ENCODE assay signal across 8 cellular contexts in the genomic region with DNA sequence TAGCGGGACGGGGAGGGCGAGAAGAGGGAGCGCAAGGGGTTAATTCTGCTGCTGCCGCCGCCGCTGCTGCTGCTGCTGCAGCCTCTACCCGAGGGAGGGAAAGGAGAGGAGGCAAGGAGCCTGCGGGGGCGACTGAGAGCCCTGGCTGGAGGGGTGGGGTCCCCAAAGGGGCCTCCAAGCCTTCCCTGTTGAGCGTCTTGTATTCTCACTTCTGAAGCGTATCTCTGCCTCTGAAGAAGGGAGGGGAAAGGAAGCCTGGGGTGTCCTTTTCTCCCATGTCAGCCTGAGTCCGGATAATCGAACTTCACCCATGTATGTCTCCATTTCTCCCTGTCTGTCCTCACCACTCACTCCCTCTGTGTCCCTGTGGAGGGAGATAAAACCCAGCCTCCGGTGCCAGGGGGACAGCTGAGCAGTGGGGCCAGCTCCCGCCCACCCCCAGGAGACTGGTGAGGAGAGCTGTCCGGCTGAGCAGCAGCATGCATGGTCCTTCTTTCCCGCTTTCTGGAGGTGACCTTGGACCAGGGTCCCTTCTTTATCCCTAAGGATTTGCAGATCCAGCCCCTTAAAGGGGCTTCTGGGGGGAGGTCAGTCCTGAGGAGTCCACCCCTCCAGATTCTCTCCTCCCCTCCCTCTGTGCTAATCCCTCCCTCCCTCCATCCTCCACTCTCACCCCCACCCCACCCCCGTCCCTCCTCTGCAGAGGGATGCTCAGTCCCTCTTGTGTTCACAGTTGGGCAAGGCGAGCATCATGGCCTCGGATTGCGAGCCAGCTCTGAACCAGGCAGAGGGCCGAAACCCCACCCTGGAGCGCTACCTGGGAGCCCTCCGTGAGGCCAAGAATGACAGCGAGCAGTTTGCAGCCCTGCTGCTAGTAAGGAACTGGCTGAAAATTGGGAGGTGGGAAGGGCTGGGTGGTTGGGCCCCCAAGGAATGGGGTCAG. TPM values are rescaled to one million over a fixed set of nuclear protein-coding genes. Genes with fewer than 3 reads are reported as not detected.
DNase-seq lines count a peak whose midpoint lies in the region; ATAC-seq and TF ChIP-seq lines count a peak whose summit lies in the region.

No MANE protein-coding gene starts in this region.

- H3K4me1 ChIP-seq in A673 (ENCODE audit: insufficient read depth, low read length, poor library complexity, severe bottlenecking) (peaks cover 14% of the 10 kb centered on the region), gastroesophageal sphincter (peaks cover 0 to 78% (median 36%) of the 10 kb centered on the region in 3 donors), sigmoid colon (peaks cover 0 to 67% (median 63%) of the 10 kb centered on the region in 4 donors)

- H3K27ac ChIP-seq in A673 (ENCODE audit: low read depth, low read length, poor library complexity, severe bottlenecking) (peak overlapping the region; percentile 92), gastroesophageal sphincter (peak overlapping the region; percentile 91 to 98 (median 96)), sigmoid colon (peak overlapping the region; percentile 89 to 99 (median 96))

- no peaks in the 10 kb centered on the region for H3K27me3 Mint-ChIP-seq in activated CD8-positive, alpha-beta T cell treated with anti-CD3 and anti-CD28 coated beads for 36 hours

- H3K36me3 ChIP-seq in A673 (ENCODE audit: insufficient read depth, low read length, poor library complexity, severe bottlenecking) (peaks cover 6% of the 10 kb centered on the region), gastroesophageal sphincter (peaks cover 0 to 27% of the 10 kb centered on the region in 2 donors), sigmoid colon (peaks cover 0 to 24% (median 3%) of the 10 kb centered on the region in 4 donors)

- H3K4me3 Mint-ChIP-seq in activated CD8-positive, alpha-beta T cell treated with anti-CD3 and anti-CD28 coated beads for 36 hours, result peak overlapping the region; percentile 92

- no TSS peak for BruUV-seq in A673 (replicated peaks; lab: Mats Ljungman, UMichigan)

- TF ChIP-seq CTCF in A673 (conservative IDR thresholded peaks at IDR 0.05; ENCODE audit: low read depth, low read length), result no peak
- no peak for TF ChIP-seq CTCF in GM13977 (IDR thresholded peaks at IDR 0.05; ENCODE audit: extremely low read depth, insufficient read depth, missing control alignments)
- no peak for TF ChIP-seq CTCF in activated CD8-positive, alpha-beta T cell treated with anti-CD3 and anti-CD28 coated beads for 36 hours (IDR thresholded peaks at IDR 0.05)
- no peak for TF ChIP-seq CTCF in gastroesophageal sphincter (IDR thresholded peaks at IDR 0.05)
- no peak for TF ChIP-seq CTCF in sigmoid colon (IDR thresholded peaks at IDR 0.05)

- TF ChIP-seq EP300 in gastroesophageal sphincter (IDR thresholded peaks at IDR 0.05) (no peak), sigmoid colon (IDR thresholded peaks at IDR 0.05) (no peak)

- H3K27ac Mint-ChIP-seq in activated CD8-positive, alpha-beta T cell treated with anti-CD3 and anti-CD28 coated beads for 36 hours, result peak overlapping the region; percentile 96

- intact Hi-C loops in A673 (cut with micrococcal nuclease; ENCODE audit: unreplicated experiment) (loop anchor here (5.0 kb wide), 1 partner anchor 366 kb away; a partner anchor contains a TSS), sigmoid colon (cut with DNase I) (loop anchor here (2.0 kb wide), 1 partner anchor 82 kb away; a partner anchor contains a TSS)
- intact Hi-C loops in activated CD8-positive, alpha-beta T cell treated with anti-CD3 and anti-CD28 coated beads for 36 hours (cut with micrococcal nuclease), result loop anchor here (10.0 kb wide), 1 partner anchor 364 kb away; a partner anchor contains a TSS

- H3K27me3 ChIP-seq in A673 (replicated peaks; ENCODE audit: insufficient read depth, low read depth, low read length, poor library complexity), result no peaks in the 10 kb centered on the region
- H3K27me3 ChIP-seq in gastroesophageal sphincter, result no peaks in the 10 kb centered on the region
- H3K27me3 ChIP-seq in sigmoid colon, result no peaks in the 10 kb centered on the region

- no peak for ATAC-seq in activated CD8-positive, alpha-beta T cell treated with anti-CD3 and anti-CD28 coated beads for 36 hours
- ATAC-seq in gastroesophageal sphincter, result no peak
- no peak for ATAC-seq in HG03095 (IDR thresholded peaks at IDR 0.05; ENCODE audit: unreplicated experiment)
- ATAC-seq in GM21526 (IDR thresholded peaks at IDR 0.05; ENCODE audit: low FRiP score, unreplicated experiment), result no peak

- no peak for TF ChIP-seq POLR2A in gastroesophageal sphincter (IDR thresholded peaks at IDR 0.05)
- TF ChIP-seq POLR2A in sigmoid colon (IDR thresholded peaks at IDR 0.05), result no peak

- no peaks in the 10 kb centered on the region for H3K9me3 ChIP-seq in A673 (ENCODE audit: low read depth, low read length, poor library complexity, severe bottlenecking)
- H3K9me3 ChIP-seq in gastroesophageal sphincter, result no peaks in the 10 kb centered on the region
- H3K9me3 ChIP-seq in sigmoid colon, result no peaks in the 10 kb centered on the region

- CTCF ChIA-PET in A673 (lab: Charles Lee), result interaction anchor here (0.7 to 0.8 kb wide), 2 partner anchors 108 to 171 kb away, joined by 3 read pairs; no protein-coding TSS in a partner anchor
- CTCF ChIA-PET in activated CD8-positive, alpha-beta T cell treated with anti-CD3 and anti-CD28 coated beads for 36 hours (lab: Charles Lee), result interaction anchor here (0.6 to 4.9 kb wide), 6 partner anchors 10 to 156 kb away, joined by 3 to 44 read pairs (median 4); no protein-coding TSS in a partner anchor

- peaks cover 42% of the 10 kb centered on the region for H3K4me1 Mint-ChIP-seq in activated CD8-positive, alpha-beta T cell treated with anti-CD3 and anti-CD28 coated beads for 36 hours (ENCODE audit: low read depth)

- 0 to 12% methylated on average over 5 to 6 of the region's 26 CpGs for WGBS in gastroesophageal sphincter (ENCODE audit: low coverage in 1 of 2), 2 donors
- 36 to 37% methylated on average over 26 of the region's 26 CpGs for WGBS in sigmoid colon, 2 donors

- in situ Hi-C loops in GM13977 (cut with MboI; ENCODE audit: low pct_unique_long_range_greater_than_20kb, low sequenced_read_pairs, unreplicated experiment), result no loop called here

- H3K36me3 Mint-ChIP-seq in activated CD8-positive, alpha-beta T cell treated with anti-CD3 and anti-CD28 coated beads for 36 hours (ENCODE audit: low read depth), result peaks cover 2% of the 10 kb centered on the region

- POLR2A ChIA-PET in A673 (lab: Charles Lee; ENCODE audit: low non-redundant PET), result interaction anchor here (0.6 kb wide), 1 partner anchor 107 kb away, joined by 3 read pairs; no protein-coding TSS in a partner anchor
- POLR2A ChIA-PET in activated CD8-positive, alpha-beta T cell treated with anti-CD3 and anti-CD28 coated beads for 36 hours (lab: Charles Lee), result interaction anchor here (0.7 to 2.8 kb wide), 6 partner anchors 16 to 366 kb away, joined by 3 to 10 read pairs (median 6); a partner anchor contains a TSS

- no peaks in the 10 kb centered on the region for H3K9me3 Mint-ChIP-seq in activated CD8-positive, alpha-beta T cell treated with anti-CD3 and anti-CD28 coated beads for 36 hours

- peak; percentile 65 for DNase-seq in A673 (ENCODE audit: low spot score)
- peak; percentile 27 for DNase-seq in GM13977 (ENCODE audit: low spot score)
- peak; percentile 38 for DNase-seq in activated CD8-positive, alpha-beta T cell treated with anti-CD3 and anti-CD28 coated beads for 36 hours
- DNase-seq in sigmoid colon, result no peak
- DNase-seq in NCI-H1436 treated with DMSO at 0.1 percent for 48 hours (lab: John Stamatoyannopoulos, UW), result no peak

- H3K4me3 ChIP-seq in A673 (ENCODE audit: low read depth, low read length, poor library complexity, severe bottlenecking) (peak overlapping the region; percentile 94), gastroesophageal sphincter (peak overlapping the region; percentile 74 to 95), sigmoid colon (peak overlapping the region; percentile 67 to 91 (median 81))

RNA-seq across cellular contexts. Expression of a gene that starts 1.0 kb away (rescaled TPM):
- total RNA-seq in A673 (2021), result 25.2 and 26.9 TPM in 2 replicates
- total RNA-seq in activated CD8-positive, alpha-beta T cell treated with anti-CD3 and anti-CD28 coated beads for 36 hours, result 10 to 100 TPM; 17.3 to 17.5 TPM
- 10 to 100 TPM; 16.6 to 41.2 (median 24.3) TPM for total RNA-seq in gastroesophageal sphincter
- 10 to 100 TPM; 11.7 to 26.3 (median 14.3) TPM for total RNA-seq in sigmoid colon
- 10 to 100 TPM in 1 of 3 donors, 1 to 10 TPM in 2; 3.6 to 14.3 (median 4.2) TPM for polyA plus RNA-seq in sigmoid colon

RNA-seq across cellular contexts. Expression of a gene that starts 1.4 kb away (rescaled TPM):
- total RNA-seq in A673 (2021) (33.7 and 38.5 TPM in 2 replicates), gastroesophageal sphincter (10 to 100 TPM; 26.3 to 44.8 (median 38.9) TPM), sigmoid colon (10 to 100 TPM; 24.8 to 50.4 (median 34.8) TPM)
- total RNA-seq in activated CD8-positive, alpha-beta T cell treated with anti-CD3 and anti-CD28 coated beads for 36 hours, result 10 to 100 TPM; 22.8 to 30.9 TPM
- 10 to 100 TPM in 2 of 3 donors, 1 to 10 TPM in 1; 8.3 to 36.9 (median 10.2) TPM for polyA plus RNA-seq in sigmoid colon

RNA-seq across cellular contexts. Expression of a gene that starts 14.5 kb away (rescaled TPM):
- total RNA-seq in A673 (2021), result 0.52 and 0.79 TPM in 2 replicates
- under 1 TPM; 0.56 to 0.58 TPM for total RNA-seq in activated CD8-positive, alpha-beta T cell treated with anti-CD3 and anti-CD28 coated beads for 36 hours
- under 1 TPM in 1 of 4 donors, not detected in 3; 0.27 TPM for total RNA-seq in gastroesophageal sphincter
- 1 to 10 TPM in 1 of 4 donors, under 1 TPM in 3; 0.27 to 1.2 (median 0.46) TPM for total RNA-seq in sigmoid colon
- polyA plus RNA-seq in sigmoid colon, result 1 to 10 TPM in 1 of 3 donors, not detected in 2; 1.2 TPM

Comparison
In these comparisons a context has a peak if more than half of its experiments do, and no peak if none do; other contexts are left out.
1. DNase-seq: peak in A673 (single experiment), GM13977 (single experiment) and activated CD8-positive, alpha-beta T cell treated with anti-CD3 and anti-CD28 coated beads for 36 hours (single experiment); none in sigmoid colon (single experiment) and NCI-H1436 treated with DMSO at 0.1 percent for 48 hours (single experiment).
2. Peak in every context shown above with its lines, with median percentiles within 50 percentile points of each other: H3K27ac ChIP-seq and H3K4me3 ChIP-seq.